ENCODE assay signal across 8 cellular contexts in the genomic region with DNA sequence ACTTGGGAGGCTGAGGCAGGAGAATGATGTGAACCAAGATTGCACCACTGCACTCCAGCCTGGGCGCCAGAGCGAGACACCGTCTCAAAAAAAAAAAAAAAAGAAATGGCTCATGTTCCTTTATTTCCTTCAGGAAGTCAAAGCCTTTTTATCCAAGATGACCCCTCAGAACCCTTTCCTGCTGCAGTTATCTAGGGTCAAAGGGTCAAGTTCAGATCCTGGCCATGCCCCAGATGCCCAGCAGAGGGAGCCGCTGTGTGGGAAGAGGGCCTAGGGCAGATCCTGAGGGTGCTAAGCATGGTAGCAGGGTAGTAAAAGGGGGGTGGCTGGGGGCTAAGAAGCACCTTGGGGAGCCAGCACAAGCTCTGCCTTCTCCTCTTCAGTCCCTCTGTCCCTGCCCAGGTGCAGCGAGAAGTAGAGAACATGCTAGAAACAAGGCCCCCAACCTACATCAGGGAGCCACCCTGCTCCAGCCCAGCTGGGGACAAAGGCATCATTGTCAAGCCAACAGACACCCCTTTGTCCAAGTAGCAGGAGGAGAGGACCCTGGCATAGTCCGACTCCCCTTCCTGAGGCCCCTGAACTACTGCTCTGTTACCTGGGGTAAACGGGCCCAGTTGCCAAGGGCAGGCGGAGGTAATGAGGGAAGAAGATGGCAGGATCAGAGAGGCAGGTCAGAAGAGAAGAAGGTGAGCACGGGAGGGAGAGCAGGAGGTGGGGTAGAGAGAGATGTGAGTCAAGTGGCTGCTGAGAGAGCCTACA. TPM values are rescaled to one million over a fixed set of nuclear protein-coding genes. Genes with fewer than 3 reads are reported as not detected.
DNase-seq lines count a peak whose midpoint lies in the region; ATAC-seq and TF ChIP-seq lines count a peak whose summit lies in the region.

No MANE protein-coding gene starts in this region.

- H3K36me3 ChIP-seq in KMS-11 (ENCODE audit: insufficient read depth) (no peaks in the 10 kb centered on the region), right lobe of liver (no peaks in the 10 kb centered on the region)

- H3K9me3 Mint-ChIP-seq in WTC11, result no peaks in the 10 kb centered on the region
- no peaks in the 10 kb centered on the region for H3K9me3 Mint-ChIP-seq in stimulated activated effector memory CD8-positive, alpha-beta T cell treated with anti-CD3 and anti-CD28 coated beads, Interleukin-12 subunit alpha, Interleukin-12 subunit beta, amount 100 ng/mL, for 72 hours

- no peaks in the 10 kb centered on the region for H4K20me1 ChIP-seq in KMS-11 (ENCODE audit: insufficient read depth)

- TF ChIP-seq POLR2A in right lobe of liver (IDR thresholded peaks at IDR 0.05), result no peak

- peaks cover 4% of the 10 kb centered on the region; the same call in 1 of the 2 replicates for H3K27me3 ChIP-seq in KMS-11 (ENCODE audit: insufficient read depth, low read depth)
- H3K27me3 ChIP-seq in right lobe of liver, result no peaks in the 10 kb centered on the region

- H3K27ac Mint-ChIP-seq in WTC11, result no peak overlapping the region
- H3K27ac Mint-ChIP-seq in stimulated activated effector memory CD8-positive, alpha-beta T cell treated with anti-CD3 and anti-CD28 coated beads, Interleukin-12 subunit alpha, Interleukin-12 subunit beta, amount 100 ng/mL, for 72 hours, result no peak overlapping the region

- H3K4me1 Mint-ChIP-seq in WTC11, result peaks cover 4% of the 10 kb centered on the region
- peaks cover 9% of the 10 kb centered on the region for H3K4me1 Mint-ChIP-seq in stimulated activated effector memory CD8-positive, alpha-beta T cell treated with anti-CD3 and anti-CD28 coated beads, Interleukin-12 subunit alpha, Interleukin-12 subunit beta, amount 100 ng/mL, for 72 hours

- no peak overlapping the region for H3K27ac ChIP-seq in KMS-11
- no peak overlapping the region for H3K27ac ChIP-seq in right lobe of liver

- no peak overlapping the region for H3K4me2 ChIP-seq in KMS-11

- DNase-seq in NCI-H345 (lab: John Stamatoyannopoulos, UW) (peak; percentile 25), NCI-H345 treated with DMSO at 0.1 percent for 48 hours (lab: John Stamatoyannopoulos, UW; ENCODE audit: unreplicated experiment) (no peak), WTC11 (ENCODE audit: low spot score) (peak; percentile 88), choroid plexus epithelial cell (ENCODE audit: low read depth) (peak; percentile 37), right lobe of liver (peak; percentile 73 to 77 (median 74))
- DNase-seq in stimulated activated effector memory CD8-positive, alpha-beta T cell treated with anti-CD3 and anti-CD28 coated beads, Interleukin-12 subunit alpha, Interleukin-12 subunit beta, amount 100 ng/mL, for 72 hours (ENCODE audit: low spot score in 2 of 2), result peak; percentile 52 to 82

- H3K36me3 Mint-ChIP-seq in WTC11, result no peaks in the 10 kb centered on the region
- H3K36me3 Mint-ChIP-seq in stimulated activated effector memory CD8-positive, alpha-beta T cell treated with anti-CD3 and anti-CD28 coated beads, Interleukin-12 subunit alpha, Interleukin-12 subunit beta, amount 100 ng/mL, for 72 hours, result peaks cover 4% of the 10 kb centered on the region

- H3K9me3 ChIP-seq in right lobe of liver, result no peaks in the 10 kb centered on the region

- CTCF ChIA-PET in WTC11 (lab: Charles Lee), result interaction anchor here (0.7 to 9.8 kb wide), 11 partner anchors 15 to 105 kb away, joined by 3 to 130 read pairs (median 6); a partner anchor contains a TSS

- H2AFZ ChIP-seq in KMS-11 (ENCODE audit: low read depth), result peak overlapping the region; percentile 2; the same call in 1 of the 2 replicates

- no peak overlapping the region for H3K4me3 Mint-ChIP-seq in WTC11
- H3K4me3 Mint-ChIP-seq in stimulated activated effector memory CD8-positive, alpha-beta T cell treated with anti-CD3 and anti-CD28 coated beads, Interleukin-12 subunit alpha, Interleukin-12 subunit beta, amount 100 ng/mL, for 72 hours, result no peak overlapping the region

- POLR2A ChIA-PET in WTC11 (lab: Charles Lee), result interaction anchor here (0.6 to 1.3 kb wide), 2 partner anchors 59 to 65 kb away, joined by 4 to 6 read pairs; no protein-coding TSS in a partner anchor

- peak; percentile 98 for TF ChIP-seq CTCF in KMS-11 (conservative IDR thresholded peaks at IDR 0.05; ENCODE audit: low read depth, low read length)
- TF ChIP-seq CTCF in WTC11 (IDR thresholded peaks at IDR 0.05), result peak; percentile 77
- TF ChIP-seq CTCF in choroid plexus epithelial cell (conservative IDR thresholded peaks at IDR 0.05; ENCODE audit: low read depth, low read length), result peak; percentile 88
- peak; percentile 64 to 80 (median 78) for TF ChIP-seq CTCF in right lobe of liver (IDR thresholded peaks at IDR 0.05)

- 31% methylated on average over 7 of the region's 9 CpGs for whole genome bisulfite sequencing in right lobe of liver (ENCODE audit: insufficient coverage, low coverage, low lambda C conversion rate, missing lambda C conversion rate)

- H3K9ac ChIP-seq in KMS-11, result no peak overlapping the region

- ATAC-seq in WTC11 (peak; percentile 76), right lobe of liver (peak; percentile 89 to 95 (median 92)), HG02884 (IDR thresholded peaks at IDR 0.05; ENCODE audit: unreplicated experiment) (no peak)
- ATAC-seq in stimulated activated effector memory CD8-positive, alpha-beta T cell treated with anti-CD3 and anti-CD28 coated beads, Interleukin-12 subunit alpha, Interleukin-12 subunit beta, amount 100 ng/mL, for 72 hours, result peak; percentile 73

- H3K4me3 ChIP-seq in KMS-11 (IDR thresholded peaks at IDR 0.05; ENCODE audit: insufficient read depth, low read depth, low read length), result no peak overlapping the region
- no peak overlapping the region for H3K4me3 ChIP-seq in choroid plexus epithelial cell (ENCODE audit: low read depth, low read length)
- H3K4me3 ChIP-seq in right lobe of liver, result no peak overlapping the region

- no peaks in the 10 kb centered on the region for H3K4me1 ChIP-seq in KMS-11 (ENCODE audit: low read depth, poor library complexity, severe bottlenecking)
- H3K4me1 ChIP-seq in right lobe of liver, result no peaks in the 10 kb centered on the region

- no peaks in the 10 kb centered on the region for H3K79me2 ChIP-seq in KMS-11 (ENCODE audit: insufficient read depth, low read depth)

- intact Hi-C loops in right lobe of liver (cut with DNase I), result loop anchor here (5.0 to 10.0 kb wide), 2 partner anchors 68 to 70 kb away; a partner anchor contains a TSS

- peaks cover 4% of the 10 kb centered on the region for H3K27me3 Mint-ChIP-seq in WTC11 (ENCODE audit: low read depth)

TF ChIP-seq in WTC11, 78 proteins besides CTCF, POLR2A, EP300 and RAD21 (continues in another document):
- TF ChIP-seq, protein P1, sequence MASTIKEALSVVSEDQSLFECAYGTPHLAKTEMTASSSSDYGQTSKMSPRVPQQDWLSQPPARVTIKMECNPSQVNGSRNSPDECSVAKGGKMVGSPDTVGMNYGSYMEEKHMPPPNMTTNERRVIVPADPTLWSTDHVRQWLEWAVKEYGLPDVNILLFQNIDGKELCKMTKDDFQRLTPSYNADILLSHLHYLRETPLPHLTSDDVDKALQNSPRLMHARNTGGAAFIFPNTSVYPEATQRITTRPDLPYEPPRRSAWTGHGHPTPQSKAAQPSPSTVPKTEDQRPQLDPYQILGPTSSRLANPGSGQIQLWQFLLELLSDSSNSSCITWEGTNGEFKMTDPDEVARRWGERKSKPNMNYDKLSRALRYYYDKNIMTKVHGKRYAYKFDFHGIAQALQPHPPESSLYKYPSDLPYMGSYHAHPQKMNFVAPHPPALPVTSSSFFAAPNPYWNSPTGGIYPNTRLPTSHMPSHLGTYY (CRISPR knock-in tag; IDR thresholded peaks at IDR 0.05), result no peak
- TF ChIP-seq ZNF121 (CRISPR knock-in tag; IDR thresholded peaks at IDR 0.05) (no peak), ZNF423 (CRISPR knock-in tag; IDR thresholded peaks at IDR 0.05) (peak; percentile 14; the same call in 1 of the 2 replicates), TEAD4 (CRISPR knock-in tag; IDR thresholded peaks at IDR 0.05) (no peak)
- TF ChIP-seq, protein P2, sequence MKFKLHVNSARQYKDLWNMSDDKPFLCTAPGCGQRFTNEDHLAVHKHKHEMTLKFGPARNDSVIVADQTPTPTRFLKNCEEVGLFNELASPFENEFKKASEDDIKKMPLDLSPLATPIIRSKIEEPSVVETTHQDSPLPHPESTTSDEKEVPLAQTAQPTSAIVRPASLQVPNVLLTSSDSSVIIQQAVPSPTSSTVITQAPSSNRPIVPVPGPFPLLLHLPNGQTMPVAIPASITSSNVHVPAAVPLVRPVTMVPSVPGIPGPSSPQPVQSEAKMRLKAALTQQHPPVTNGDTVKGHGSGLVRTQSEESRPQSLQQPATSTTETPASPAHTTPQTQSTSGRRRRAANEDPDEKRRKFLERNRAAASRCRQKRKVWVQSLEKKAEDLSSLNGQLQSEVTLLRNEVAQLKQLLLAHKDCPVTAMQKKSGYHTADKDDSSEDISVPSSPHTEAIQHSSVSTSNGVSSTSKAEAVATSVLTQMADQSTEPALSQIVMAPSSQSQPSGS (CRISPR knock-in tag; IDR thresholded peaks at IDR 0.05; ENCODE audit: borderline replicate concordance, low read depth), result no peak
- TF ChIP-seq, protein P3, sequence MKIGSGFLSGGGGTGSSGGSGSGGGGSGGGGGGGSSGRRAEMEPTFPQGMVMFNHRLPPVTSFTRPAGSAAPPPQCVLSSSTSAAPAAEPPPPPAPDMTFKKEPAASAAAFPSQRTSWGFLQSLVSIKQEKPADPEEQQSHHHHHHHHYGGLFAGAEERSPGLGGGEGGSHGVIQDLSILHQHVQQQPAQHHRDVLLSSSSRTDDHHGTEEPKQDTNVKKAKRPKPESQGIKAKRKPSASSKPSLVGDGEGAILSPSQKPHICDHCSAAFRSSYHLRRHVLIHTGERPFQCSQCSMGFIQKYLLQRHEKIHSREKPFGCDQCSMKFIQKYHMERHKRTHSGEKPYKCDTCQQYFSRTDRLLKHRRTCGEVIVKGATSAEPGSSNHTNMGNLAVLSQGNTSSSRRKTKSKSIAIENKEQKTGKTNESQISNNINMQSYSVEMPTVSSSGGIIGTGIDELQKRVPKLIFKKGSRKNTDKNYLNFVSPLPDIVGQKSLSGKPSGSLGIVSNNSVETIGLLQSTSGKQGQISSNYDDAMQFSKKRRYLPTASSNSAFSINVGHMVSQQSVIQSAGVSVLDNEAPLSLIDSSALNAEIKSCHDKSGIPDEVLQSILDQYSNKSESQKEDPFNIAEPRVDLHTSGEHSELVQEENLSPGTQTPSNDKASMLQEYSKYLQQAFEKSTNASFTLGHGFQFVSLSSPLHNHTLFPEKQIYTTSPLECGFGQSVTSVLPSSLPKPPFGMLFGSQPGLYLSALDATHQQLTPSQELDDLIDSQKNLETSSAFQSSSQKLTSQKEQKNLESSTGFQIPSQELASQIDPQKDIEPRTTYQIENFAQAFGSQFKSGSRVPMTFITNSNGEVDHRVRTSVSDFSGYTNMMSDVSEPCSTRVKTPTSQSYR (CRISPR knock-in tag; IDR thresholded peaks at IDR 0.05), result no peak

RNA-seq across cellular contexts. Expression of a gene that starts 6.5 kb away (rescaled TPM):
- total RNA-seq in WTC11 (2021) (2.4 to 3.0 TPM (median 3.0 TPM) in 3 replicates), right lobe of liver (1 to 10 TPM in 3 of 6 experiments, under 1 TPM in 3; 0.46 to 2.8 (median 0.99) TPM)

RNA-seq across cellular contexts. Expression of a gene that starts 13.8 kb away (rescaled TPM):
- total RNA-seq in WTC11 (2021), result 2,589 to 2,788 TPM (median 2,737 TPM) in 3 replicates
- total RNA-seq in right lobe of liver, result 100 to 1,000 TPM in 5 of 6 experiments, 10 to 100 TPM in 1; 87.3 to 211 (median 161) TPM

RNA-seq across cellular contexts. Expression of a gene that starts 14.4 kb away (rescaled TPM):
- total RNA-seq in WTC11 (2021) (182 to 218 TPM (median 216 TPM) in 3 replicates), right lobe of liver (10 to 100 TPM; 14.4 to 23.7 (median 20.1) TPM)

RNA-seq across cellular contexts. Expression of a gene that starts 30.6 kb away (rescaled TPM):
- 98.2 to 116 TPM (median 115 TPM) in 3 replicates for total RNA-seq in WTC11 (2021)
- total RNA-seq in right lobe of liver, result 10 to 100 TPM; 67.3 to 89.2 (median 74.9) TPM

Comparison
In these comparisons a context has a peak if more than half of its experiments do, and no peak if none do; other contexts are left out.
1. RNA of a gene that starts 13.8 kb away (total RNA-seq): 2,589 to 2,788 TPM in WTC11; 87.3 to 211 TPM in right lobe of liver; every median in the first group is over 10 times any median in the second.
2. Peak in every context shown above with its lines, with median percentiles within 50 percentile points of each other: CTCF ChIP-seq.